20 cellular contexts compared by ENCODE assay signal in genomic region chr10:3684891-3685290, GRCh38.
DNase-seq lines count a peak whose midpoint lies in the region; ATAC-seq and TF ChIP-seq lines count a peak whose summit lies in the region.
"Had no signal": no experiment of that assay in that cellular context is flagged by ENCODE, and none has a peak within 500 bp of the region (broad histone marks: within the 10 kb centered on the region; RNA-seq: fewer than 3 reads in every experiment).

No MANE protein-coding gene starts in this region.

- H3K27me3 Mint-ChIP-seq in activated naive CD8-positive, alpha-beta T cell treated with anti-CD3 and anti-CD28 coated beads, Interleukin-2, amount 50 U/mL, for 24 hours: no peaks in the 10 kb centered on the region
- no peaks in the 10 kb centered on the region for H3K27me3 Mint-ChIP-seq in activated naive CD8-positive, alpha-beta T cell treated with anti-CD3 and anti-CD28 coated beads for 36 hours
- peaks cover 6% of the 10 kb centered on the region for H3K27me3 Mint-ChIP-seq in nephron progenitor cell (ENCODE audit: low read depth, poor library complexity)

- no peak for TF ChIP-seq CTCF in nephron progenitor cell (IDR thresholded peaks at IDR 0.05)

- no peak overlapping the region for H3K4me3 Mint-ChIP-seq in activated naive CD8-positive, alpha-beta T cell treated with anti-CD3 and anti-CD28 coated beads, Interleukin-2, amount 50 U/mL, for 24 hours
- no peak overlapping the region for H3K4me3 Mint-ChIP-seq in activated naive CD8-positive, alpha-beta T cell treated with anti-CD3 and anti-CD28 coated beads for 36 hours
- no peak overlapping the region for H3K4me3 Mint-ChIP-seq in nephron progenitor cell
- H3K4me3 Mint-ChIP-seq: GM23338, H9 had no signal

- H3K27ac Mint-ChIP-seq in activated naive CD8-positive, alpha-beta T cell treated with anti-CD3 and anti-CD28 coated beads, Interleukin-2, amount 50 U/mL, for 24 hours: no peak overlapping the region
- H3K27ac Mint-ChIP-seq in activated naive CD8-positive, alpha-beta T cell treated with anti-CD3 and anti-CD28 coated beads for 36 hours: no peak overlapping the region
- peak overlapping the region; percentile 14 for H3K27ac Mint-ChIP-seq in nephron progenitor cell
- H3K27ac Mint-ChIP-seq: GM23338 had no signal

- DNase-seq in NCI-H82 (lab: John Stamatoyannopoulos, UW) (peak; percentile 27), NCI-H82 treated with DMSO at 0.1 percent for 48 hours (lab: John Stamatoyannopoulos, UW; ENCODE audit: unreplicated experiment) (no peak), nephron progenitor cell (no peak)
- DNase-seq in activated naive CD8-positive, alpha-beta T cell treated with anti-CD3 and anti-CD28 coated beads, Interleukin-2, amount 50 U/mL, for 24 hours: no peak
- no peak for DNase-seq in activated naive CD8-positive, alpha-beta T cell treated with anti-CD3 and anti-CD28 coated beads for 36 hours
- no peak for DNase-seq in activated CD4-positive, CD25-positive, alpha-beta regulatory T cell (lab: John Stamatoyannopoulos, UW)
- DNase-seq: ACHN, DMS153, DND-41, H9, KG1, MG63, NCI-H1105 treated with DMSO at 0.1 percent for 48 hours, NCI-H146, NCI-H1930, NCI-H2107, NCI-H524, SHP77 had no signal

- H3K36me3 Mint-ChIP-seq in activated naive CD8-positive, alpha-beta T cell treated with anti-CD3 and anti-CD28 coated beads, Interleukin-2, amount 50 U/mL, for 24 hours (ENCODE audit: low read depth): no peaks in the 10 kb centered on the region
- H3K36me3 Mint-ChIP-seq in activated naive CD8-positive, alpha-beta T cell treated with anti-CD3 and anti-CD28 coated beads for 36 hours: no peaks in the 10 kb centered on the region
- H3K36me3 Mint-ChIP-seq in nephron progenitor cell (ENCODE audit: low read depth): no peaks in the 10 kb centered on the region

- no peaks in the 10 kb centered on the region for H3K9me3 Mint-ChIP-seq in activated naive CD8-positive, alpha-beta T cell treated with anti-CD3 and anti-CD28 coated beads, Interleukin-2, amount 50 U/mL, for 24 hours
- no peaks in the 10 kb centered on the region for H3K9me3 Mint-ChIP-seq in activated naive CD8-positive, alpha-beta T cell treated with anti-CD3 and anti-CD28 coated beads for 36 hours
- no peaks in the 10 kb centered on the region for H3K9me3 Mint-ChIP-seq in nephron progenitor cell
- H3K9me3 Mint-ChIP-seq: GM23338, H9 had no signal

- peaks cover 25% of the 10 kb centered on the region for H3K4me1 Mint-ChIP-seq in activated naive CD8-positive, alpha-beta T cell treated with anti-CD3 and anti-CD28 coated beads, Interleukin-2, amount 50 U/mL, for 24 hours
- peaks cover 14% of the 10 kb centered on the region for H3K4me1 Mint-ChIP-seq in activated naive CD8-positive, alpha-beta T cell treated with anti-CD3 and anti-CD28 coated beads for 36 hours
- peaks cover 33% of the 10 kb centered on the region for H3K4me1 Mint-ChIP-seq in nephron progenitor cell
- H3K4me1 Mint-ChIP-seq: GM23338, H9 had no signal

- ATAC-seq in activated naive CD8-positive, alpha-beta T cell treated with anti-CD3 and anti-CD28 coated beads, Interleukin-2, amount 50 U/mL, for 24 hours: peak; percentile 44
- no peak for ATAC-seq in HG03342 (IDR thresholded peaks at IDR 0.05; ENCODE audit: unreplicated experiment)
- ATAC-seq: GM23338 had no signal
